In genomic region chr15:52257734-52258062, GRCh38 we compare ENCODE assay signal across 13 cellular contexts. TPM values are rescaled to one million over a fixed set of nuclear protein-coding genes. Genes with fewer than 3 reads are reported as not detected.
DNase-seq lines count a peak whose midpoint lies in the region; ATAC-seq and TF ChIP-seq lines count a peak whose summit lies in the region.
"Had no signal": no experiment of that assay in that cellular context is flagged by ENCODE, and none has a peak within 500 bp of the region (broad histone marks: within the 10 kb centered on the region; RNA-seq: fewer than 3 reads in every experiment).

No MANE protein-coding gene starts in this region.

- no peaks in the 10 kb centered on the region for H3K27me3 Mint-ChIP-seq in Calu3 (ENCODE audit: unreplicated experiment)

- no peaks in the 10 kb centered on the region for H3K27me3 ChIP-seq in osteoblast (ENCODE audit: insufficient read depth, low read length)
- H3K27me3 ChIP-seq: uterus had no signal

- H3K4me1 Mint-ChIP-seq in Calu3 (ENCODE audit: low read depth, unreplicated experiment), result peaks cover 52% of the 10 kb centered on the region

- no peak overlapping the region for H3K4me3 Mint-ChIP-seq in Calu3 (ENCODE audit: low read depth, unreplicated experiment)

- no peak for ATAC-seq in HG02970 (IDR thresholded peaks at IDR 0.05; ENCODE audit: low FRiP score, unreplicated experiment)
- ATAC-seq: esophagus mucosa, mucosa of descending colon had no signal

- H3K36me3 Mint-ChIP-seq in Calu3 (ENCODE audit: insufficient read depth, unreplicated experiment), result peaks cover 38% of the 10 kb centered on the region

- peaks cover 45% of the 10 kb centered on the region for H3K4me1 ChIP-seq in osteoblast (ENCODE audit: insufficient read depth, low read length)

- no peak overlapping the region for H2AFZ ChIP-seq in osteoblast (ENCODE audit: low read length)

- H4K20me1 ChIP-seq in osteoblast (ENCODE audit: insufficient read depth, low read length), result no peaks in the 10 kb centered on the region

- H3K27ac ChIP-seq in osteoblast (ENCODE audit: low read depth, low read length), result no peak overlapping the region

- no peaks in the 10 kb centered on the region for H3K79me2 ChIP-seq in osteoblast (ENCODE audit: insufficient read depth, low read length)

- no peaks in the 10 kb centered on the region for H3K9me3 Mint-ChIP-seq in Calu3 (ENCODE audit: low read depth, unreplicated experiment)

- no peak overlapping the region for H3K27ac Mint-ChIP-seq in Calu3 (ENCODE audit: unreplicated experiment)

- TF ChIP-seq CTCF in epithelial cell of esophagus (IDR thresholded peaks at IDR 0.05; ENCODE audit: insufficient read depth, low read depth, low read length, missing control alignments), result no peak
- TF ChIP-seq CTCF in osteoblast (IDR thresholded peaks at IDR 0.05; ENCODE audit: extremely low read depth, low read depth, low read length), result no peak
- no peak for TF ChIP-seq CTCF in Calu3 (IDR thresholded peaks at IDR 0.05; ENCODE audit: unreplicated experiment)

- peak; percentile 27 for DNase-seq in GM04504 (ENCODE audit: low read depth)
- DNase-seq in NCI-H524 (lab: John Stamatoyannopoulos, UW), result peak; percentile 97 to 98
- peak; percentile 57 for DNase-seq in epithelial cell of esophagus (ENCODE audit: low read depth)
- DNase-seq in osteoblast (ENCODE audit: insufficient read length, low spot score, missing footprints), result peak; percentile 93
- no peak for DNase-seq in Calu3
- no peak for DNase-seq in activated CD8-positive, alpha-beta memory T cell treated with anti-CD3 and anti-CD28 coated beads, Interleukin-2, amount 50 U/mL, for 48 hours
- no peak for DNase-seq in SIG-M5 treated with dmso at 0.1 percent for 504 hours (lab: John Stamatoyannopoulos, UW; ENCODE audit: unreplicated experiment)
- DNase-seq: activated naive CD4-positive, alpha-beta T cell treated with anti-CD3 and anti-CD28 coated beads, Interleukin-2, amount 50 U/mL, for 16 hours; mucosa of descending colon; NCI-H446 treated with DMSO at 0.1 percent for 48 hours; uterus had no signal

- H3K36me3 ChIP-seq in osteoblast (ENCODE audit: insufficient read depth, low read length), result no peaks in the 10 kb centered on the region
- H3K36me3 ChIP-seq: uterus had no signal

- H3K9me3 ChIP-seq in osteoblast (ENCODE audit: low read depth, low read length), result no peaks in the 10 kb centered on the region
- H3K9me3 ChIP-seq: mucosa of descending colon, uterus had no signal

- CTCF ChIA-PET in Calu3 (lab: Charles Lee), result interaction anchor here (1.4 kb wide), 1 partner anchor 31 kb away, joined by 3 read pairs; no protein-coding TSS in a partner anchor

- peak overlapping the region; percentile 39 for H3K4me2 ChIP-seq in osteoblast (ENCODE audit: insufficient read depth, low read length)

- no TSS peak for BruUV-seq in Calu3 (replicated peaks; lab: Mats Ljungman, UMichigan)

- H3K4me3 ChIP-seq in epithelial cell of esophagus (ENCODE audit: low read length) (no peak overlapping the region), osteoblast (ENCODE audit: insufficient read depth, low read length) (no peak overlapping the region)
- H3K4me3 ChIP-seq: mucosa of descending colon, uterus had no signal

- intact Hi-C loops in Calu3 (cut with micrococcal nuclease; ENCODE audit: unreplicated experiment), result loop anchor here (2.0 to 10.0 kb wide), 5 partner anchors 31 to 417 kb away; partner anchors contain the start of genes ARPP19, ATOSA and MYO5A

RNA-seq across cellular contexts. Expression of gene MYO5C, which starts 37.9 kb away (rescaled TPM):
- under 0.01 TPM in 2 replicates for total RNA-seq in osteoblast
- total RNA-seq in Calu3 (2022), result 48.1 and 48.4 TPM in 2 replicates

Comparison
In these comparisons a context has a peak if more than half of its experiments do, and no peak if none do; other contexts are left out.
1. DNase-seq: peak in GM04504 (single experiment), NCI-H524 (2 of 2), epithelial cell of esophagus (single experiment) and osteoblast (single experiment); none in Calu3 (single experiment), activated CD8-positive, alpha-beta memory T cell treated with anti-CD3 and anti-CD28 coated beads, Interleukin-2, amount 50 U/mL, for 48 hours (single experiment) and SIG-M5 treated with dmso at 0.1 percent for 504 hours (single experiment).
2. RNA of gene MYO5C, which starts 37.9 kb away (total RNA-seq): 48.1 to 48.4 TPM in Calu3; under 0.01 TPM in osteoblast; every median in the first group is over 10 times any median in the second.